13 cellular contexts compared by ENCODE assay signal in the genomic region with DNA sequence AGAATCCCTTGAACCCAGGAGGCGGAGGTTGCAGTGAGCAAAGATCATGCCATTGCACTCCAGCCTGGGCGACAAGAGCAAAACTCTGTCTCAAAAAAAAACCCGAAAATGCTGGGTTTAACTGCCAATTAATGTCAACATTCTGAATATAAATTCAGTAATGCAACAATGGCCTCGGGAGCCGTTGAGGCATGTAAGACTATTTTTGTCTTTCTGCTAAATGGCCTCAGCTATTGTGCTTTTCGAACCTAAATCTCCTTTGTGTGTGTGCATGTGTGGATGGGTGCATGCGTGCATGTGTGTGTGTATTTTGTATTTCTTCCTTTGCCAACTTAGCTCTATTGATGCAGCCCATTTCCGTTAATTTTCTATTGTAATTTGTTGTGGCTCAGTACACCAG.
"Had no signal": no experiment of that assay in that cellular context is flagged by ENCODE, and none has a peak within 500 bp of the region (broad histone marks: within the 10 kb centered on the region; RNA-seq: fewer than 3 reads in every experiment).

No MANE protein-coding gene starts in this region.

- DNase-seq: activated CD4-positive, alpha-beta memory T cell treated with anti-CD3 and anti-CD28 coated beads for 36 hours; activated effector memory CD4-positive, alpha-beta T cell treated with anti-CD3 and anti-CD28 coated beads, Interleukin-2, amount 50 U/mL, for 16 hours; activated T-cell treated with anti-CD3 and anti-CD28 coated beads, Interleukin-2, amount 50 U/mL, for 4 hours; foreskin melanocyte; spleen; stimulated activated CD4-positive, alpha-beta T cell treated with anti-CD3 and anti-CD28 coated beads, Interleukin-1b, Interleukin-23, amount 100 ng/mL, for 48 hours; stimulated activated naive CD4-positive, alpha-beta T cell; substantia nigra; upper lobe of right lung had no signal

- H3K36me3 Mint-ChIP-seq: activated CD4-positive, alpha-beta memory T cell treated with anti-CD3 and anti-CD28 coated beads for 36 hours; activated naive CD8-positive, alpha-beta T cell had no signal

- H3K27ac Mint-ChIP-seq: activated CD4-positive, alpha-beta memory T cell treated with anti-CD3 and anti-CD28 coated beads for 36 hours; activated naive CD8-positive, alpha-beta T cell had no signal

- H3K36me3 ChIP-seq: breast epithelium, prostate gland, spleen, upper lobe of right lung had no signal

- H3K9me3 ChIP-seq: breast epithelium, prostate gland, spleen, upper lobe of right lung had no signal

- ATAC-seq: activated T-cell treated with anti-CD3 and anti-CD28 coated beads, Interleukin-2, amount 50 U/mL, for 4 hours; sciatic nerve; upper lobe of right lung had no signal

- H3K27me3 ChIP-seq: breast epithelium, spleen, upper lobe of right lung had no signal

- H3K4me3 ChIP-seq: breast epithelium, prostate gland, spleen, upper lobe of right lung had no signal

- H3K4me1 ChIP-seq: breast epithelium, prostate gland had no signal

- H3K4me3 Mint-ChIP-seq: activated CD4-positive, alpha-beta memory T cell treated with anti-CD3 and anti-CD28 coated beads for 36 hours; activated naive CD8-positive, alpha-beta T cell; activated T-cell treated with anti-CD3 and anti-CD28 coated beads, Interleukin-2, amount 50 U/mL, for 4 hours had no signal

- H3K9me3 Mint-ChIP-seq: activated CD4-positive, alpha-beta memory T cell treated with anti-CD3 and anti-CD28 coated beads for 36 hours; activated T-cell treated with anti-CD3 and anti-CD28 coated beads, Interleukin-2, amount 50 U/mL, for 4 hours had no signal

- H3K27ac ChIP-seq: prostate gland, upper lobe of right lung had no signal
